1 cellular context compared by ENCODE assay signal in genomic region chr17:45161288-45162021, GRCh38.
TF ChIP-seq lines count a peak whose summit lies in the region.

Gene HEXIM2, plus strand, starts transcription at chr17:45161875. Its CDS starts 919 bp downstream, at chr17:45162794.

TF ChIP-seq in WTC11, 78 proteins besides CTCF, POLR2A, EP300 and RAD21 (continued from another document):
- TF ChIP-seq ZBTB43 (CRISPR knock-in tag; IDR thresholded peaks at IDR 0.05) (peak; percentile 44; the same call in 1 of the 2 replicates), ETV6 (CRISPR knock-in tag; IDR thresholded peaks at IDR 0.05) (peak; percentile 65; the same call in 1 of the 2 replicates), ZNF532 (CRISPR knock-in tag; IDR thresholded peaks at IDR 0.05; ENCODE audit: borderline replicate concordance) (0 out of 2 replicates have a peak, but pooled peaks have one; percentile 56), ZMAT4 (CRISPR knock-in tag; IDR thresholded peaks at IDR 0.05) (no peak), SP1 (CRISPR knock-in tag; conservative IDR thresholded peaks at IDR 0.05) (peak; percentile 98), HMGXB4 (CRISPR knock-in tag; IDR thresholded peaks at IDR 0.05) (peak; percentile 67), ZNF416 (CRISPR knock-in tag; IDR thresholded peaks at IDR 0.05) (0 out of 2 replicates have a peak, but pooled peaks have one; percentile 75), JUN (CRISPR knock-in tag; IDR thresholded peaks at IDR 0.05) (0 out of 2 replicates have a peak, but pooled peaks have one; percentile 9), FOXP4 (CRISPR knock-in tag; IDR thresholded peaks at IDR 0.05) (peak; percentile 87), ZNF219 (CRISPR knock-in tag; IDR thresholded peaks at IDR 0.05; ENCODE audit: borderline replicate concordance) (0 out of 2 replicates have a peak, but pooled peaks have one; percentile 63), ZNF281 (CRISPR knock-in tag; IDR thresholded peaks at IDR 0.05) (no peak), MYBL2 (CRISPR knock-in tag; IDR thresholded peaks at IDR 0.05) (peak; percentile 69), ESRRA (CRISPR knock-in tag; IDR thresholded peaks at IDR 0.05; ENCODE audit: borderline replicate concordance) (no peak)
